2 cellular contexts compared by ENCODE assay signal in the genomic region with DNA sequence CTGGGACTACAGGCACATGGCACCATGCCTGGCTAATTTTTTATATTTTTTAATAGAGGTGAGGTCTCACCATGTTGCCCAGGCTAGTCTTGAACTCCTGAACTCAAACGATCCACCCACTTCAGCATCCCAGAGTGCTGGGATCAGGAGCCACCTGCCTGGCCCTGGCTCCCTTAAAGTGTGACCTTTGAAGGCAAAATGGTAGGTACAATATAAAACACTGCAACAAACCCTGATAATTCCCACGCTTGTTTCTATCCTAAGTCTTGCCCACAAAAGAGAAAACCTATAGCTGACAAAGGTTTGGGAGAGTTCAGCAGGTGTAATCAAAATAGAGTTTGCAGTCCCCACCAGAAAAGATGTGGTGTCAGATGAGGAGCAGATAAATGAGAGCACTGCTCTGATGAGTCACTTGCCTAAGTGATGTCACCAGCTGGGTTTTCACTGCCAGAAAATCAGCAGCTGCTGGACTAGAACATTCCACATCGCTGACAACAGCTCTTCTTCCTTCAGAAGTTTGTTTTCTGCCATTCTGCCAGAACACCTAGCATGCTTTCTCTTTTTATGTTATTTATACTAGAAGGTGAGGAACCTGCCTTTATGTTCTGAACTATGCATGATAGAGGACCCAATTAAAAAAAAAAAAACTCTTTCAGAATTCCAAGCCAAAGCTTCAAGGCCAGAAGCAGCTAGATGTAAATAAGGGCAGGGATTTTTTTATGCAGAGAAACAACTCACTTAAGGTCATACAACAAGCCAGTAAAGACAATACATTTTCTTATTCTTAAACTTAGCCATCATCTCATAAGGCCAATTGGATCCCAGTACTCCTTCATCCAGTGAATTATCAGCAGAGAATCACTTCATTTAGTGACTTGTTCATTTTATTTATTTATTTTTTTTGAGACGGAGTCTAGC.
A peak's percentile ranks its signal among the peaks of the same experiment; 100 is the strongest.
TF ChIP-seq lines count a peak whose summit lies in the region.

No MANE protein-coding gene starts in this region.

TF ChIP-seq in Ishikawa, 13 proteins besides CTCF, POLR2A, EP300 and RAD21 (continued from another document):
- TF ChIP-seq USF1 (IDR thresholded peaks at IDR 0.05) (no peak), EGR1 (IDR thresholded peaks at IDR 0.05) (no peak), CEBPB (IDR thresholded peaks at IDR 0.05) (no peak), TAF1 (IDR thresholded peaks at IDR 0.05; ENCODE audit: low read depth) (no peak), YY1 (IDR thresholded peaks at IDR 0.05; ENCODE audit: low read depth) (no peak), TCF12 (IDR thresholded peaks at IDR 0.05; ENCODE audit: low read depth) (no peak), NFIC (IDR thresholded peaks at IDR 0.05) (0 out of 2 replicates have a peak, but pooled peaks have one; percentile 30), REST (IDR thresholded peaks at IDR 0.05; ENCODE audit: low read depth) (no peak), TEAD4 (IDR thresholded peaks at IDR 0.05) (peak; percentile 44; the same call in 1 of the 2 replicates)

TF ChIP-seq in GM12878, 131 proteins besides CTCF, POLR2A, EP300 and RAD21 (continued from another document):
- TF ChIP-seq, protein P1, sequence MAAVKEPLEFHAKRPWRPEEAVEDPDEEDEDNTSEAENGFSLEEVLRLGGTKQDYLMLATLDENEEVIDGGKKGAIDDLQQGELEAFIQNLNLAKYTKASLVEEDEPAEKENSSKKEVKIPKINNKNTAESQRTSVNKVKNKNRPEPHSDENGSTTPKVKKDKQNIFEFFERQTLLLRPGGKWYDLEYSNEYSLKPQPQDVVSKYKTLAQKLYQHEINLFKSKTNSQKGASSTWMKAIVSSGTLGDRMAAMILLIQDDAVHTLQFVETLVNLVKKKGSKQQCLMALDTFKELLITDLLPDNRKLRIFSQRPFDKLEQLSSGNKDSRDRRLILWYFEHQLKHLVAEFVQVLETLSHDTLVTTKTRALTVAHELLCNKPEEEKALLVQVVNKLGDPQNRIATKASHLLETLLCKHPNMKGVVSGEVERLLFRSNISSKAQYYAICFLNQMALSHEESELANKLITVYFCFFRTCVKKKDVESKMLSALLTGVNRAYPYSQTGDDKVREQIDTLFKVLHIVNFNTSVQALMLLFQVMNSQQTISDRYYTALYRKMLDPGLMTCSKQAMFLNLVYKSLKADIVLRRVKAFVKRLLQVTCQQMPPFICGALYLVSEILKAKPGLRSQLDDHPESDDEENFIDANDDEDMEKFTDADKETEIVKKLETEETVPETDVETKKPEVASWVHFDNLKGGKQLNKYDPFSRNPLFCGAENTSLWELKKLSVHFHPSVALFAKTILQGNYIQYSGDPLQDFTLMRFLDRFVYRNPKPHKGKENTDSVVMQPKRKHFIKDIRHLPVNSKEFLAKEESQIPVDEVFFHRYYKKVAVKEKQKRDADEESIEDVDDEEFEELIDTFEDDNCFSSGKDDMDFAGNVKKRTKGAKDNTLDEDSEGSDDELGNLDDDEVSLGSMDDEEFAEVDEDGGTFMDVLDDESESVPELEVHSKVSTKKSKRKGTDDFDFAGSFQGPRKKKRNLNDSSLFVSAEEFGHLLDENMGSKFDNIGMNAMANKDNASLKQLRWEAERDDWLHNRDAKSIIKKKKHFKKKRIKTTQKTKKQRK (IDR thresholded peaks at IDR 0.05; ENCODE audit: low read depth, low read length) = no peak
- TF ChIP-seq SIN3A (IDR thresholded peaks at IDR 0.05; ENCODE audit: low read depth, low read length) (no peak), YBX1 (IDR thresholded peaks at IDR 0.05) (no peak), ZNF274 (IDR thresholded peaks at IDR 0.05; ENCODE audit: insufficient read depth, insufficient read length) (no peak), SIX5 (IDR thresholded peaks at IDR 0.05; ENCODE audit: low read depth, low read length, severe bottlenecking) (no peak), WRNIP1 (IDR thresholded peaks at IDR 0.05; ENCODE audit: borderline replicate concordance, low read depth, low read length) (no peak), ELK1 (IDR thresholded peaks at IDR 0.05; ENCODE audit: low read depth, low read length) (no peak), HDGF (IDR thresholded peaks at IDR 0.05) (no peak), REST (IDR thresholded peaks at IDR 0.05; ENCODE audit: low read depth, low read length) (no peak)
